ENCODE assay signal across 1 cellular context in the genomic region with DNA sequence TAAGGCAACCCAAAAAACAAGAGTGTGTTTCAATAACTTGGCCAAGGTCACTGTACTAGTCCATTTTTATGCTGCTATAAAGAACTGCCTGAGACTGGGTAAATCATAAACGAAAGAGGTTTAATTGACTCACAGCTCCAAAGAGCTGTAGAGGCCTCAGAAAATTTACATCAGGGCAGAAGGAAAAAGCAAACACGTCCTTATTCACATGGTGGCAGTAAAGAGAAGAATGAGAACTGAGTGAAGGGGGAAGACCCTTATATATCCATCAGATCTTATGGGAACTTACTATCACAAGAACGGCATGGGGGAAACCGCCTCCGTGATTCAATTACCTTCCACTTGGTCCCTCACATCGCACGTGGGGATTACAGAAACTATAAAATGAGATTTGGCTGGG.
TF ChIP-seq lines count a peak whose summit lies in the region.

No MANE protein-coding gene starts in this region.

TF ChIP-seq in neural cell, 6 proteins besides CTCF, POLR2A, EP300 and RAD21 (continued from another document):
- TF ChIP-seq POLR2AphosphoS5 (IDR thresholded peaks at IDR 0.05): no peak
